Comparison of ENCODE assay signal across 8 cellular contexts in genomic region chr5:112738180-112738560, GRCh38. TPM values are rescaled to one million over a fixed set of nuclear protein-coding genes. Genes with fewer than 3 reads are reported as not detected.
DNase-seq lines count a peak whose midpoint lies in the region; ATAC-seq and TF ChIP-seq lines count a peak whose summit lies in the region.

No MANE protein-coding gene starts in this region.

- H3K4me1 ChIP-seq in HUES48 (ENCODE audit: control insufficient read depth, insufficient read depth, low read length) = peaks cover 17% of the 10 kb centered on the region
- H3K4me1 ChIP-seq in heart left ventricle = peaks cover 0 to 52% (median 22%) of the 10 kb centered on the region in 12 donors

- H3K27ac Mint-ChIP-seq in activated T-cell treated with anti-CD3 and anti-CD28 coated beads, Interleukin-2, amount 50 U/mL, for 72 hours = peak overlapping the region; percentile 7

- H3K9me3 ChIP-seq in HUES48 (ENCODE audit: control insufficient read depth, insufficient read depth, low read length) (no peaks in the 10 kb centered on the region), heart left ventricle (no peaks in the 10 kb centered on the region)

- DNase-seq in Ammon's horn (ENCODE audit: low spot score) = peak; percentile 78
- peak; percentile 1 to 5 for DNase-seq in activated T-cell treated with anti-CD3 and anti-CD28 coated beads, Interleukin-2, amount 50 U/mL, for 72 hours
- DNase-seq in heart left ventricle = no peak
- DNase-seq in pons (ENCODE audit: low spot score) = peak; percentile 90
- DNase-seq in mesenteric fat pad (ENCODE audit: low spot score) = no peak

- WGBS in heart left ventricle, 4 donors = 10 to 17% (median 15%) methylated on average over 5 of the region's 5 CpGs

- ATAC-seq in GM18907 (IDR thresholded peaks at IDR 0.05; ENCODE audit: unreplicated experiment) (peak; percentile 27), heart left ventricle (peak; percentile 9 to 26 (median 18)), HG03565 (IDR thresholded peaks at IDR 0.05; ENCODE audit: unreplicated experiment) (no peak)
- peak in 1 of 2 donors; percentile 1 for ATAC-seq in activated T-cell treated with anti-CD3 and anti-CD28 coated beads, Interleukin-2, amount 50 U/mL, for 72 hours (replicated peaks in 1 of 2)

- intact Hi-C loops in heart left ventricle (cut with DNase I) = loop anchor here in 1 of 10 donors (10.0 kb wide), 1 partner anchor 573 kb away; no protein-coding TSS in a partner anchor

- no peaks in the 10 kb centered on the region for H3K36me3 ChIP-seq in HUES48 (ENCODE audit: control insufficient read depth, insufficient read depth, low read length)
- H3K36me3 ChIP-seq in heart left ventricle = no peaks in the 10 kb centered on the region

- no peak for TF ChIP-seq CTCF in heart left ventricle (IDR thresholded peaks at IDR 0.05)

- peak overlapping the region; percentile 68 for H3K4me3 ChIP-seq in HUES48 (ENCODE audit: low read depth, low read length)
- peak overlapping the region; percentile 54 to 83 (median 64) for H3K4me3 ChIP-seq in heart left ventricle

- peaks cover 20% of the 10 kb centered on the region for H3K4me1 Mint-ChIP-seq in activated T-cell treated with anti-CD3 and anti-CD28 coated beads, Interleukin-2, amount 50 U/mL, for 72 hours (ENCODE audit: low read depth)

- TF ChIP-seq POLR2A in heart left ventricle (IDR thresholded peaks at IDR 0.05) = no peak

- peak overlapping the region; percentile 53 for H3K27ac ChIP-seq in HUES48 (ENCODE audit: low read depth, low read length)
- peak overlapping the region in 11 of 12 donors; percentile 41 to 82 (median 73) for H3K27ac ChIP-seq in heart left ventricle

- H3K36me3 Mint-ChIP-seq in activated T-cell treated with anti-CD3 and anti-CD28 coated beads, Interleukin-2, amount 50 U/mL, for 72 hours (ENCODE audit: insufficient read depth in 2 of 2) = no peaks in the 10 kb centered on the region

- no peaks in the 10 kb centered on the region for H3K27me3 Mint-ChIP-seq in activated T-cell treated with anti-CD3 and anti-CD28 coated beads, Interleukin-2, amount 50 U/mL, for 72 hours (ENCODE audit: low read depth)

- no peaks in the 10 kb centered on the region for H3K9me3 Mint-ChIP-seq in activated T-cell treated with anti-CD3 and anti-CD28 coated beads, Interleukin-2, amount 50 U/mL, for 72 hours

- peak overlapping the region; percentile 96 to 98 for H3K4me3 Mint-ChIP-seq in activated T-cell treated with anti-CD3 and anti-CD28 coated beads, Interleukin-2, amount 50 U/mL, for 72 hours

- no peaks in the 10 kb centered on the region for H3K27me3 ChIP-seq in HUES48 (ENCODE audit: control insufficient read depth, insufficient read depth, low read length)
- H3K27me3 ChIP-seq in heart left ventricle = no peaks in the 10 kb centered on the region

- H3K9ac ChIP-seq in HUES48 (ENCODE audit: low read depth, low read length) = 0 out of 2 replicates have a peak overlapping the region, but pooled peaks have one; percentile 15

RNA-seq across cellular contexts. Expression of gene APC, which starts 0.5 kb away (rescaled TPM):
- 10 to 100 TPM; 22.0 to 22.7 TPM for total RNA-seq in activated T-cell treated with anti-CD3 and anti-CD28 coated beads, Interleukin-2, amount 50 U/mL, for 72 hours
- 10 to 100 TPM; 34.0 to 65.3 (median 42.2) TPM for total RNA-seq in heart left ventricle
- 10 to 100 TPM in 1 of 2 donors, 1 to 10 TPM in 1; 3.8 to 13.1 TPM for polyA plus RNA-seq in heart left ventricle
- total RNA-seq in mesenteric fat pad = 39.8 TPM

Comparison
In these comparisons a context has a peak if more than half of its experiments do, and no peak if none do; other contexts are left out.
1. DNase-seq: peak in Ammon's horn (single experiment), activated T-cell treated with anti-CD3 and anti-CD28 coated beads, Interleukin-2, amount 50 U/mL, for 72 hours (2 of 2) and pons (single experiment); none in heart left ventricle (0 of 5) and mesenteric fat pad (single experiment).